Comparison of ENCODE assay signal across 1 cellular context in the genomic region with DNA sequence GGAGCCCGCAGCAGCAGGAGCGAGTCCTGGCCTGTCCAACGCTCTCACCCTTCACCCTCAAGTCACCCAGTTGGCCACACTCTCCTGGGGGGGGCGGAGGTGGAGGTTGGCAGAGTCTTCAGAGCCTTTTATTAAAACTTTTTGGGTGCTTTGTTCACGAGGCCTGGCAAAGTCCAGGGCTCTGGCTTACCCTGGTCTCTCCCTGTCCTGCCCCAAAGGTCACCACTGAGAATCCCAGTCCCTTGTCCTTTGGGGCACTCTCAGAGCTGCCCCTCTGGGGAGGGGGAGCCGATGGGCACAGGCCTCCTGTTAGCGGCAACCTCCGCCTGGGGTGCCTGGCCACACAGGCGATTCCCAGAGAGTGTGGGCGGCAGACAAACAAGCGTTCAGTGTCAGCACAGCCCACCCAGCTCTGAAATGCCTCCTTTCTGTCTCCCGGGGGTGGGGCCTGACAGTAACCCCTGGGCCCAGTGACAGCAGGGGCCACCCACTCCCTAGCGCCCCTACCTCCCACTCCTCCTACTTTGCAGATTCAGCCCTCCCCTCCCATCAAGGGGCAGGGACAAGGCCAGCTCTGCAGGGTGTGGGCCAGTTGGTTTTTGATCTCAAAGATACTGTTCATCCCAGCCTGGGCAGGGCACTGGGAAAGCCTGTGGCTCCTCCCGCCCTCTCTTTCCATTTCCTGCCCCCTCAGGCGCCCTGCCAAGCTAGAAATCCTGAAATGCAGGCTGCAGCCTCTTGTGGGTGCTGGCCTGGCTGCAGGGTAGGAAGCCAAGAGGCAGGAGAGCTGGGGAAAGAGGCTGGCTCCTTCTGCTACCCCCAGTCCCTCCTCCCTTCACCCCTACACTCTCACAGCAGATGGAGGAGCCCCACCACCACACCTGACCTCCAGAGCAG.
TF ChIP-seq lines count a peak whose summit lies in the region.

No MANE protein-coding gene starts in this region.

TF ChIP-seq in IMR-90, 13 proteins besides CTCF, POLR2A, EP300 and RAD21 (continued from another document):
- TF ChIP-seq RFX5 (IDR thresholded peaks at IDR 0.05; ENCODE audit: low read depth, low read length): no peak
- no peak for TF ChIP-seq FOS (IDR thresholded peaks at IDR 0.05; ENCODE audit: low read depth, low read length)
- TF ChIP-seq CHD1 (IDR thresholded peaks at IDR 0.05; ENCODE audit: low read depth, low read length): no peak
- no peak for TF ChIP-seq MAZ (IDR thresholded peaks at IDR 0.05; ENCODE audit: borderline replicate concordance, low read depth, low read length)
- no peak for TF ChIP-seq NFE2L2 (IDR thresholded peaks at IDR 0.05; ENCODE audit: low read depth, low read length)
- TF ChIP-seq BHLHE40 (IDR thresholded peaks at IDR 0.05; ENCODE audit: low read depth, low read length): no peak
- TF ChIP-seq, protein P1, sequence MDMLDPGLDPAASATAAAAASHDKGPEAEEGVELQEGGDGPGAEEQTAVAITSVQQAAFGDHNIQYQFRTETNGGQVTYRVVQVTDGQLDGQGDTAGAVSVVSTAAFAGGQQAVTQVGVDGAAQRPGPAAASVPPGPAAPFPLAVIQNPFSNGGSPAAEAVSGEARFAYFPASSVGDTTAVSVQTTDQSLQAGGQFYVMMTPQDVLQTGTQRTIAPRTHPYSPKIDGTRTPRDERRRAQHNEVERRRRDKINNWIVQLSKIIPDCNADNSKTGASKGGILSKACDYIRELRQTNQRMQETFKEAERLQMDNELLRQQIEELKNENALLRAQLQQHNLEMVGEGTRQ (IDR thresholded peaks at IDR 0.05; ENCODE audit: low read depth, low read length): no peak
- no peak for TF ChIP-seq SMC3 (IDR thresholded peaks at IDR 0.05; ENCODE audit: low read depth, low read length)
- TF ChIP-seq MAFK (IDR thresholded peaks at IDR 0.05; ENCODE audit: low read depth, low read length): no peak
- no peak for TF ChIP-seq CEBPB (IDR thresholded peaks at IDR 0.05; ENCODE audit: low read depth, low read length)
- TF ChIP-seq MXI1 (IDR thresholded peaks at IDR 0.05; ENCODE audit: borderline replicate concordance, low read depth, low read length): no peak
